ENCODE assay signal across 19 cellular contexts in genomic region chr14:71076472-71076871, GRCh38.
"Had no signal": no experiment of that assay in that cellular context is flagged by ENCODE, and none has a peak within 500 bp of the region (broad histone marks: within the 10 kb centered on the region; RNA-seq: fewer than 3 reads in every experiment).

No MANE protein-coding gene starts in this region.

- DNase-seq: activated CD4-positive, alpha-beta T cell treated with anti-CD3 and anti-CD28 coated beads, Interleukin-2, amount 10 ng/mL, durations not matched to agents 7 days and 5 days; activated effector memory CD4-positive, alpha-beta T cell treated with Interleukin-2 at 50 U/mL for 16 hours; activated naive CD4-positive, alpha-beta T cell treated with anti-CD3 and anti-CD28 coated beads, Interleukin-2, amount 50 U/mL, for 16 hours; activated T-cell treated with anti-CD3 and anti-CD28 coated beads, Interleukin-2, amount 50 U/mL, for 48 hours; aorta; colonic mucosa; foreskin fibroblast; lower lobe of right lung; naive B cell; nucleus accumbens; right cardiac atrium; stimulated activated CD4-positive, alpha-beta T cell treated with anti-CD3 and anti-CD28 coated beads, Interleukin-1b, Interleukin-23, amount 100 ng/mL, for 48 hours; transverse colon had no signal

- ATAC-seq: activated CD4-positive, CD25-positive, alpha-beta regulatory T cell treated with anti-CD3 and anti-CD28 coated beads, Interleukin-2, amount 50 U/mL, for 24 hours; left lobe of liver; lower lobe of right lung; right cardiac atrium had no signal

- H3K4me3 Mint-ChIP-seq: activated CD4-positive, alpha-beta T cell treated with anti-CD3 and anti-CD28 coated beads, Interleukin-2, amount 10 ng/mL, durations not matched to agents 7 days and 5 days; naive B cell; T-helper 2 cell treated with Interferon-gamma antibody and Interleukin-4, amounts not matched to agents 5 μg/mL and 100 μg/mL, for 36 hours had no signal

- H3K4me3 ChIP-seq: colonic mucosa, lower lobe of right lung, transverse colon, vagina had no signal

- H3K27me3 ChIP-seq: colonic mucosa, transverse colon, vagina had no signal

- H3K27ac Mint-ChIP-seq: activated CD4-positive, alpha-beta T cell treated with anti-CD3 and anti-CD28 coated beads, Interleukin-2, amount 10 ng/mL, durations not matched to agents 7 days and 5 days; naive B cell; T-helper 2 cell treated with Interferon-gamma antibody and Interleukin-4, amounts not matched to agents 5 μg/mL and 100 μg/mL, for 36 hours had no signal

- H3K27ac ChIP-seq: colonic mucosa, lower lobe of right lung, parathyroid adenoma, transverse colon, vagina, VCaP had no signal

- H3K27me3 Mint-ChIP-seq: activated CD4-positive, alpha-beta T cell treated with anti-CD3 and anti-CD28 coated beads, Interleukin-2, amount 10 ng/mL, durations not matched to agents 7 days and 5 days; naive B cell had no signal
